8 cellular contexts compared by ENCODE assay signal in the genomic region with DNA sequence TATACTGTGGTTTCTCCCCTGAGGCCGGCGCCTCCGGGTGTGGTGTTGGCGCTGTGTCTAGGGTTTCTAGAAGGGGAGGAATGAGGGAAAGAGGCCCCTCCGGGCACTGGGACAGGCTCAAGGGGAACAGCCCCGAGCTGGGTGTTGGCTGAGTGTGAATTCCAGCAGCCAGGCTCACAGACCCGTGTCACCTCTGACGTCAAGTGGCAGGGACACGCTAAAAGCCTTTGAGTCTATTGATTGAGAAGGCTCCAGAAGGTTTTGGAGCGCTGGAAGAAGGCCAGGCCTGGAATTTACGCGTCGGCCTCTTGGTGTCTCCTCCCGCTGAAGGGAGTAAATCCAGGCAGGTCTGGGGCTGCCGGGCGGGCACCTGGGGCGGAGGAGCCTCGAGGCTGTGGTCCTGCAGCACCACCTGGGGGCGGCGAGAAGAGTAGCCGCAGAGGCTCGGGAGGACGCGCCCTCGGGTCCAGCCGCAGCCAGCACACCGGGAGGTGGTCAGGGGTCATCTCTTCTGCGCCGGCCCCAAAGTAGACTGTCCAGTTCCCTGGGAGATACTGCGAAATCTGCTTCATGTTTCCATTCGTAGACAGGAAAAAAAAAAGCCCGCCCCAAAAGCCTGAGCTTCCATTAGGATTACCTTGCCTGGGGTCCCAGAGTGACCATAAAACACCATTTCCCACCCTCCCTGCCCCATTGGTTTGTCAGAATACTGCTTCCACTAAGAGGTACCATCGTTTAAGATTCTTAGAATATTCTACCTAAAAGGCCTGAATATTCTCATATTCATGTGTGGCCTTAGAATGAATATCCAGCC.
DNase-seq lines count a peak whose midpoint lies in the region; ATAC-seq and TF ChIP-seq lines count a peak whose summit lies in the region.

No MANE protein-coding gene starts in this region.

- DNase-seq in Ammon's horn (ENCODE audit: low spot score) (peak; percentile 74), NCI-H345 treated with DMSO at 0.1 percent for 48 hours (lab: John Stamatoyannopoulos, UW; ENCODE audit: unreplicated experiment) (peak; percentile 94), choroid plexus epithelial cell (ENCODE audit: low read depth) (peak; percentile 87), left lobe of liver (ENCODE audit: low spot score) (peak; percentile 97)
- DNase-seq in activated CD4-positive, alpha-beta T cell treated with anti-CD3 and anti-CD28 coated beads for 24 hours (ENCODE audit: low read depth in 2 of 2) = peak; percentile 60 to 64
- DNase-seq in stimulated activated CD4-positive, alpha-beta T cell treated with anti-CD3 and anti-CD28 coated beads, Interleukin-1b, Interleukin-23, amount 100 ng/mL, for 4 hours (ENCODE audit: low read depth in 2 of 2) = peak; percentile 57 to 68

- ATAC-seq in GM19043 (IDR thresholded peaks at IDR 0.05; ENCODE audit: low read depth, unreplicated experiment) (peak; percentile 97), HG03354 (IDR thresholded peaks at IDR 0.05; ENCODE audit: poor library complexity, severe bottlenecking, unreplicated experiment) (peak; percentile 98), left lobe of liver (peak; percentile 96)

- peak overlapping the region; percentile 41 for H3K4me3 ChIP-seq in choroid plexus epithelial cell (ENCODE audit: low read depth, low read length)

- peak; percentile 89 for TF ChIP-seq CTCF in choroid plexus epithelial cell (conservative IDR thresholded peaks at IDR 0.05; ENCODE audit: low read depth, low read length)

Comparison
In these comparisons a context has a peak if more than half of its experiments do, and no peak if none do; other contexts are left out.
1. Peak in every context shown above with its lines: DNase-seq, ATAC-seq and H3K4me3 ChIP-seq.